ENCODE assay signal across 8 cellular contexts in the genomic region with DNA sequence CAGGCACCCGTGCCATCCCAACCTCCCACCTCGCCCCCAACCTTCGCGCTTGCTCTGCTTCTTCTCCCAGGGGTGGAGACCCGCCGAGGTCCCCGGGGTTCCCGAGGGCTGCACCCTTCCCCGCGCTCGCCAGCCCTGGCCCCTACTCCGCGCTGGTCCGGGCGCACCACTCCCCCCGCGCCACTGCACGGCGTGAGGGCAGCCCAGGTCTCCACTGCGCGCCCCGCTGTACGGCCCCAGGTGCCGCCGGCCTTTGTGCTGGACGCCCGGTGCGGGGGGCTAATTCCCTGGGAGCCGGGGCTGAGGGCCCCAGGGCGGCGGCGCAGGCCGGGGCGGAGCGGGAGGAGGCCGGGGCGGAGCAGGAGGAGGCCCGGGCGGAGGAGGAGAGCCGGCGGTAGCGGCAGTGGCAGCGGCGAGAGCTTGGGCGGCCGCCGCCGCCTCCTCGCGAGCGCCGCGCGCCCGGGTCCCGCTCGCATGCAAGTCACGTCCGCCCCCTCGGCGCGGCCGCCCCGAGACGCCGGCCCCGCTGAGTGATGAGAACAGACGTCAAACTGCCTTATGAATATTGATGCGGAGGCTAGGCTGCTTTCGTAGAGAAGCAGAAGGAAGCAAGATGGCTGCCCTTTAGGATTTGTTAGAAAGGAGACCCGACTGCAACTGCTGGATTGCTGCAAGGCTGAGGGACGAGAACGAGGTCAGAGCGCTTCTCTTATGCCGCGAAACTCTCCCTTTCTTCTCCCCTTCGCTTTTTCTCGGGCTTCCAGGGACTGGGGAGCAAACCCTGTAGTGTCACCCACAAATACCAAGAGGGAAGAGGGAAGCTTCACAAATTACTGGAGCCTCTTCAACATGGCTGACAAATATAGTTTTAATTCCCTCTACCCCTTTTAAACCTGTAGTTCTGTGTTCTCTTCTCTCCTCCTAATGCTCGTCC. TPM values are rescaled to one million over a fixed set of nuclear protein-coding genes. Genes with fewer than 3 reads are reported as not detected.
DNase-seq lines count a peak whose midpoint lies in the region; ATAC-seq lines count a peak whose summit lies in the region.

Gene TET2 (plus strand): TSS at position 591 of the 934 bp plus-strand sequence. CDS start 87,067 bp downstream, outside the sequence.

- H3K9me3 ChIP-seq in NT2/D1 (ENCODE audit: insufficient read depth, low read length): no peaks in the 10 kb centered on the region
- no peaks in the 10 kb centered on the region for H3K9me3 ChIP-seq in endocrine pancreas (ENCODE audit: control insufficient read depth, low read length)

- peak; percentile 81 for ATAC-seq in GM21367 (IDR thresholded peaks at IDR 0.05; ENCODE audit: unreplicated experiment)

- peak; percentile 91 for DNase-seq in COLO668 (lab: John Stamatoyannopoulos, UW; ENCODE audit: unreplicated experiment)
- peak; percentile 74 for DNase-seq in HT-29 (ENCODE audit: low spot score)
- DNase-seq in NT2/D1 (ENCODE audit: low read depth, low spot score): peak; percentile 27
- DNase-seq in activated CD8-positive, alpha-beta memory T cell treated with anti-CD3 and anti-CD28 coated beads, Interleukin-2, amount 50 U/mL, for 1 hour (ENCODE audit: extremely low read depth): peak; percentile 50
- peak; percentile 93 for DNase-seq in mesenteric fat pad (ENCODE audit: low spot score)
- DNase-seq in stimulated activated CD8-positive, alpha-beta memory T cell treated with anti-CD3 and anti-CD28 coated beads, Interleukin-12 subunit alpha, Interleukin-12 subunit beta, amount 100 ng/mL, for 4 hours (ENCODE audit: low read depth): peak; percentile 71

- H3K4me3 ChIP-seq in NT2/D1 (ENCODE audit: insufficient read length, low read depth): peak within 1 kb of the TSS; percentile 49
- H3K4me3 ChIP-seq in endocrine pancreas (ENCODE audit: control insufficient read depth, insufficient read depth, low read length): peak within 1 kb of the TSS; percentile 99

- H3K27me3 ChIP-seq in NT2/D1 (ENCODE audit: insufficient read depth, insufficient read length): peaks cover 32% of the 10 kb centered on the region
- H3K27me3 ChIP-seq in endocrine pancreas (ENCODE audit: control insufficient read depth, insufficient read depth, low read length): no peaks in the 10 kb centered on the region

- no peaks in the 10 kb centered on the region for H3K36me3 ChIP-seq in NT2/D1 (ENCODE audit: insufficient read depth, insufficient read length, low read length)
- no peaks in the 10 kb centered on the region for H3K36me3 ChIP-seq in endocrine pancreas (ENCODE audit: control insufficient read depth, insufficient read depth, low read length)

- peak within 1 kb of the TSS; percentile 71 for H3K9ac ChIP-seq in NT2/D1 (ENCODE audit: insufficient read length, low read depth)
- peak within 1 kb of the TSS; percentile 100 for H3K9ac ChIP-seq in endocrine pancreas (ENCODE audit: control insufficient read depth, insufficient read depth, low read length)

- no peaks in the 10 kb centered on the region for H3K4me1 ChIP-seq in NT2/D1 (ENCODE audit: insufficient read depth, insufficient read length)
- peaks cover 18% of the 10 kb centered on the region for H3K4me1 ChIP-seq in endocrine pancreas (ENCODE audit: control insufficient read depth, insufficient read depth, low read length)

RNA-seq across cellular contexts. Expression of gene TET2, which starts in this region (rescaled TPM):
- 3.9 and 5.2 TPM in 2 replicates for total RNA-seq in HT-29 (2014; rRNA removed; shearing (Covaris generic))
- total RNA-seq in mesenteric fat pad: 23.9 TPM

Comparison
In these comparisons a context has a peak if more than half of its experiments do, and no peak if none do; other contexts are left out.
1. Peak in every context shown above with its lines: DNase-seq, ATAC-seq and H3K4me3 ChIP-seq.
2. DNase-seq: peak in every context shown above with its lines; median percentile 93 in mesenteric fat pad; 91 in COLO668; 74 in HT-29; 71 in stimulated activated CD8-positive, alpha-beta memory T cell treated with anti-CD3 and anti-CD28 coated beads, Interleukin-12 subunit alpha, Interleukin-12 subunit beta, amount 100 ng/mL, for 4 hours; 50 in activated CD8-positive, alpha-beta memory T cell treated with anti-CD3 and anti-CD28 coated beads, Interleukin-2, amount 50 U/mL, for 1 hour; 27 in NT2/D1.